Comparison of ENCODE assay signal across 1 cellular context in genomic region chr19:50368649-50369570, GRCh38.
TF ChIP-seq lines count a peak whose summit lies in the region.

No MANE protein-coding gene starts in this region.

TF ChIP-seq in SK-N-SH treated with all-trans-retinoic acid at 6 μM for 48 hours, 23 proteins besides CTCF, POLR2A, EP300 and RAD21 (continued from another document):
- TF ChIP-seq TSHZ2 (CRISPR knock-in tag; IDR thresholded peaks at IDR 0.05) (no peak), CSRNP3 (CRISPR knock-in tag; IDR thresholded peaks at IDR 0.05) (no peak), BACH2 (CRISPR knock-in tag; IDR thresholded peaks at IDR 0.05; ENCODE audit: borderline replicate concordance) (no peak), PPARA (CRISPR knock-in tag; IDR thresholded peaks at IDR 0.05; ENCODE audit: borderline replicate concordance) (no peak), ZNF70 (CRISPR knock-in tag; IDR thresholded peaks at IDR 0.05) (no peak), SNAI2 (CRISPR knock-in tag; IDR thresholded peaks at IDR 0.05) (no peak), ZFP3 (CRISPR knock-in tag; IDR thresholded peaks at IDR 0.05) (no peak), ARNTL (CRISPR knock-in tag; IDR thresholded peaks at IDR 0.05; ENCODE audit: borderline replicate concordance, low read depth) (no peak), ZNF565 (CRISPR knock-in tag; conservative IDR thresholded peaks at IDR 0.05; ENCODE audit: low read depth) (no peak), TOX (CRISPR knock-in tag; IDR thresholded peaks at IDR 0.05; ENCODE audit: borderline replicate concordance) (no peak)
TF ChIP-seq in SK-N-SH treated with all-trans-retinoic acid at 6 μM for 48 hours: peak in this region for 0.
